ENCODE assay signal across 8 cellular contexts in genomic region chr6:89145461-89145961, GRCh38. TPM values are rescaled to one million over a fixed set of nuclear protein-coding genes. Genes with fewer than 3 reads are reported as not detected.
DNase-seq lines count a peak whose midpoint lies in the region; ATAC-seq and TF ChIP-seq lines count a peak whose summit lies in the region.

No MANE protein-coding gene starts in this region.

- peak overlapping the region; percentile 94 to 97 for H3K27ac ChIP-seq in prostate gland

- DNase-seq in AG04449 (ENCODE audit: low read depth, low spot score) (no peak), GM12865 (ENCODE audit: low read depth) (peak; percentile 80), NCI-H1105 treated with DMSO at 0.1 percent for 48 hours (lab: John Stamatoyannopoulos, UW) (peak; percentile 51), glutamatergic neuron (no peak), prostate gland (ENCODE audit: low spot score) (peak; percentile 28), C1 segment of cervical spinal cord (lab: John Stamatoyannopoulos, UW) (no peak)
- peak; percentile 36 to 47 for DNase-seq in activated T-cell treated with anti-CD3 and anti-CD28 coated beads, Interleukin-2, amount 50 U/mL, for 72 hours

- no peaks in the 10 kb centered on the region for H3K27me3 ChIP-seq in prostate gland (replicated peaks; ENCODE audit: insufficient read depth)

- 0% methylated on average over 16 of the region's 16 CpGs for WGBS in prostate gland

- ATAC-seq in HG02610 (IDR thresholded peaks at IDR 0.05; ENCODE audit: unreplicated experiment) = peak; percentile 70
- peak; percentile 72 to 76 for ATAC-seq in activated T-cell treated with anti-CD3 and anti-CD28 coated beads, Interleukin-2, amount 50 U/mL, for 72 hours (replicated peaks in 1 of 2)

- CTCF ChIA-PET in AG04449 (lab: Yijun Ruan, JAX) = interaction anchor here (0.9 to 4.7 kb wide), 6 partner anchors 79 to 223 kb away, joined by 3 to 16 read pairs (median 6); no protein-coding TSS in a partner anchor

- H3K4me3 Mint-ChIP-seq in activated T-cell treated with anti-CD3 and anti-CD28 coated beads, Interleukin-2, amount 50 U/mL, for 72 hours = peak overlapping the region; percentile 96 to 100
- H3K4me3 Mint-ChIP-seq in glutamatergic neuron (ENCODE audit: unreplicated experiment) = peak overlapping the region; percentile 90

- no peaks in the 10 kb centered on the region for H3K36me3 ChIP-seq in prostate gland

- TF ChIP-seq POLR2A in prostate gland (IDR thresholded peaks at IDR 0.05) = no peak

- TF ChIP-seq CTCF in AG04449 (IDR thresholded peaks at IDR 0.05; ENCODE audit: insufficient read depth, low read length, missing control alignments) (no peak), GM12865 (IDR thresholded peaks at IDR 0.05; ENCODE audit: insufficient read depth, low read depth, low read length, missing control alignments) (no peak), glutamatergic neuron (IDR thresholded peaks at IDR 0.05; ENCODE audit: partially characterized antibody, unreplicated experiment) (no peak), prostate gland (IDR thresholded peaks at IDR 0.05) (no peak)

- H3K4me3 ChIP-seq in AG04449 (ENCODE audit: low read depth, low read length) (peak overlapping the region; percentile 65), GM12865 (ENCODE audit: low read depth, low read length) (peak overlapping the region; percentile 89), prostate gland (peak overlapping the region; percentile 78 to 87)

- peaks cover 5% of the 10 kb centered on the region for H3K4me1 ChIP-seq in prostate gland (replicated peaks)

- H3K27me3 Mint-ChIP-seq in activated T-cell treated with anti-CD3 and anti-CD28 coated beads, Interleukin-2, amount 50 U/mL, for 72 hours (ENCODE audit: low read depth) = no peaks in the 10 kb centered on the region
- H3K27me3 Mint-ChIP-seq in glutamatergic neuron (ENCODE audit: unreplicated experiment) = peaks cover 9% of the 10 kb centered on the region

- no peaks in the 10 kb centered on the region for H3K9me3 ChIP-seq in prostate gland

- peak overlapping the region; percentile 99 for H3K27ac Mint-ChIP-seq in activated T-cell treated with anti-CD3 and anti-CD28 coated beads, Interleukin-2, amount 50 U/mL, for 72 hours
- no peak overlapping the region for H3K27ac Mint-ChIP-seq in glutamatergic neuron (ENCODE audit: unreplicated experiment)

- intact Hi-C loops in prostate gland (cut with DNase I) = loop anchor here (5.0 kb wide), 1 partner anchor 63 kb away; the partner anchor contains the start of gene PNRC1

- POLR2A ChIA-PET in AG04449 (lab: Yijun Ruan, JAX) = interaction anchor here (0.7 kb wide), 1 partner anchor 64 kb away, joined by 5 read pairs; no protein-coding TSS in a partner anchor

- H3K36me3 Mint-ChIP-seq in activated T-cell treated with anti-CD3 and anti-CD28 coated beads, Interleukin-2, amount 50 U/mL, for 72 hours (ENCODE audit: insufficient read depth in 2 of 2) = peaks cover 7 to 11% of the 10 kb centered on the region in 2 donors
- peaks cover 5% of the 10 kb centered on the region for H3K36me3 Mint-ChIP-seq in glutamatergic neuron (ENCODE audit: unreplicated experiment)

- no peaks in the 10 kb centered on the region for H3K9me3 Mint-ChIP-seq in activated T-cell treated with anti-CD3 and anti-CD28 coated beads, Interleukin-2, amount 50 U/mL, for 72 hours
- peaks cover 2% of the 10 kb centered on the region for H3K9me3 Mint-ChIP-seq in glutamatergic neuron (ENCODE audit: unreplicated experiment)

- peaks cover 40% of the 10 kb centered on the region for H3K4me1 Mint-ChIP-seq in activated T-cell treated with anti-CD3 and anti-CD28 coated beads, Interleukin-2, amount 50 U/mL, for 72 hours (ENCODE audit: low read depth)
- no peaks in the 10 kb centered on the region for H3K4me1 Mint-ChIP-seq in glutamatergic neuron (ENCODE audit: low read depth, unreplicated experiment)

RNA-seq across cellular contexts. Expression of gene PM20D2, which starts 0.3 kb away (rescaled TPM):
- total RNA-seq in activated T-cell treated with anti-CD3 and anti-CD28 coated beads, Interleukin-2, amount 50 U/mL, for 72 hours = 10 to 100 TPM; 11.6 to 17.6 TPM
- total RNA-seq in glutamatergic neuron (ENCODE audit: unreplicated experiment) = 0.56 TPM
- total RNA-seq in prostate gland = 10 to 100 TPM; 11.9 to 48.4 TPM

RNA-seq across cellular contexts. Expression of gene SRSF12, which starts 27.6 kb away (rescaled TPM):
- total RNA-seq in activated T-cell treated with anti-CD3 and anti-CD28 coated beads, Interleukin-2, amount 50 U/mL, for 72 hours = under 1 TPM; 0.23 to 0.46 TPM
- total RNA-seq in glutamatergic neuron (ENCODE audit: unreplicated experiment) = 12.1 TPM
- 1 to 10 TPM; 1.0 to 5.7 TPM for total RNA-seq in prostate gland

Comparison
In these comparisons a context has a peak if more than half of its experiments do, and no peak if none do; other contexts are left out.
1. DNase-seq: peak in GM12865 (single experiment), NCI-H1105 treated with DMSO at 0.1 percent for 48 hours (single experiment), activated T-cell treated with anti-CD3 and anti-CD28 coated beads, Interleukin-2, amount 50 U/mL, for 72 hours (2 of 2) and prostate gland (single experiment); none in AG04449 (single experiment), glutamatergic neuron (single experiment) and C1 segment of cervical spinal cord (0 of 14).
2. Peak in every context shown above with its lines, with median percentiles within 50 percentile points of each other: H3K4me3 ChIP-seq.